Comparison of ENCODE assay signal across 24 cellular contexts in the genomic region with DNA sequence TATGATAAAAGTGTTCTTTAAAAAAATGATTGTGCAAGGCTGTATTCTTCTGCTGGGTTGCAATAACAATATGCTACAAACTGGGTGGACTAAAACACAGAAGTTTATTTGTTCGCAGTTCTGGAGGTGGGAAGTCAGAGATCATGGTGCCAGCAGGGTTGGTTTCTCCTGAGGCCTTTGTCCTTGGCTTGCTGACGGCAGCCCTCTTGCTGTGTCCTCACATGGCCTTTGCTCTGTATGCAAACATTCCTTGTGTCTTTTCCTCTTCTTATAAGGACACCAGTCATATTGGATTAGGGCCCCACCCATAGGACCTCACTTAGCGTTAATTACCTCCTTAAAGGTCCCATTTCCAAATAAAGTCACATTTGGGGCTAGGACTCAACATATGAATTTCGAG.
"Had no signal": no experiment of that assay in that cellular context is flagged by ENCODE, and none has a peak within 500 bp of the region (broad histone marks: within the 10 kb centered on the region; RNA-seq: fewer than 3 reads in every experiment).

No MANE protein-coding gene starts in this region.

- H3K27ac ChIP-seq: colonic mucosa, coronary artery, dorsolateral prefrontal cortex, epithelial cell of prostate, esophagus muscularis mucosa, esophagus squamous epithelium, foreskin keratinocyte, gastrocnemius medialis, gastroesophageal sphincter, heart left ventricle, heart right ventricle had no signal

- H3K4me1 ChIP-seq: colonic mucosa, esophagus muscularis mucosa, esophagus squamous epithelium, foreskin keratinocyte, gastrocnemius medialis, gastroesophageal sphincter, heart left ventricle, heart right ventricle had no signal

- H3K36me3 ChIP-seq: colonic mucosa, esophagus muscularis mucosa, esophagus squamous epithelium, gastrocnemius medialis, gastroesophageal sphincter, heart left ventricle, heart right ventricle had no signal

- H3K9me3 ChIP-seq: colonic mucosa, esophagus muscularis mucosa, esophagus squamous epithelium, gastrocnemius medialis, gastroesophageal sphincter had no signal

- ATAC-seq: effector memory CD8-positive, alpha-beta T cell; esophagus mucosa; foreskin keratinocyte; gastrocnemius medialis; gastroesophageal sphincter; heart left ventricle; heart right ventricle had no signal

- H3K4me3 ChIP-seq: colonic mucosa, coronary artery, dorsolateral prefrontal cortex, esophagus muscularis mucosa, esophagus squamous epithelium, gastrocnemius medialis, gastroesophageal sphincter, heart left ventricle, heart right ventricle had no signal

- DNase-seq: colonic mucosa; cortex of kidney; dermis blood vessel endothelial cell; dorsolateral prefrontal cortex; effector CD4-positive, alpha-beta T cell; effector CD8-positive, alpha-beta T cell; effector memory CD4-positive, alpha-beta T cell; effector memory CD8-positive, alpha-beta T cell; endodermal cell; erythroblast; esophagus squamous epithelium; foreskin fibroblast; foreskin keratinocyte; foreskin melanocyte; gastrocnemius medialis; glutamatergic neuron; head of caudate nucleus; heart left ventricle; heart right ventricle had no signal

- H3K27me3 ChIP-seq: colonic mucosa, dorsolateral prefrontal cortex, esophagus muscularis mucosa, esophagus squamous epithelium, foreskin keratinocyte, gastrocnemius medialis, gastroesophageal sphincter, heart left ventricle, heart right ventricle had no signal
